33 cellular contexts compared by ENCODE assay signal in genomic region chr10:9636206-9636605, GRCh38.
"Had no signal": no experiment of that assay in that cellular context is flagged by ENCODE, and none has a peak within 500 bp of the region (broad histone marks: within the 10 kb centered on the region; RNA-seq: fewer than 3 reads in every experiment).

No MANE protein-coding gene starts in this region.

- H3K9me3 ChIP-seq: esophagus squamous epithelium had no signal

- H3K27me3 ChIP-seq: esophagus squamous epithelium had no signal

- H3K4me1 Mint-ChIP-seq: activated B cell treated with CpG ODN at 0.5 μM for 24 hours; activated T-helper 17 cell treated with anti-CD3 and anti-CD28 coated beads, Interleukin-2, amount 50 U/mL, for 72 hours; brain; central memory CD8-positive, alpha-beta T cell; T-helper 17 cell had no signal

- H3K27me3 Mint-ChIP-seq: activated B cell treated with CpG ODN at 0.5 μM for 24 hours; activated CD8-positive, alpha-beta T cell treated with anti-CD3 and anti-CD28 coated beads for 36 hours; activated naive CD8-positive, alpha-beta T cell; central memory CD8-positive, alpha-beta T cell; T-helper 17 cell had no signal

- H3K36me3 ChIP-seq: esophagus squamous epithelium, WERI-Rb-1 had no signal

- DNase-seq: activated B cell treated with CpG ODN at 0.5 μM for 24 hours; activated CD4-positive, alpha-beta T cell treated with anti-CD3 and anti-CD28 coated beads for 48 hours; activated CD4-positive, alpha-beta T cell treated with anti-CD3 and anti-CD28 coated beads, Interleukin-2, amount 50 U/mL, for 1 hour; activated CD4-positive, alpha-beta T cell treated with anti-CD3 and anti-CD28 coated beads, Interleukin-2, amount 50 U/mL, for 48 hours; activated CD8-positive, alpha-beta memory T cell treated with anti-CD3 and anti-CD28 coated beads for 24 hours; activated CD8-positive, alpha-beta T cell treated with anti-CD3 and anti-CD28 coated beads for 36 hours; activated effector memory CD4-positive, alpha-beta T cell treated with Interleukin-2 at 50 U/mL for 16 hours; activated gamma-delta T cell treated with Interleukin-2 at 50 U/mL for 16 hours; activated naive CD4-positive, alpha-beta T cell treated with anti-CD3 and anti-CD28 coated beads, Interleukin-2, amount 50 U/mL, for 16 hours; activated naive CD4-positive, alpha-beta T cell treated with Interleukin-2 at 50 U/mL for 16 hours; activated T-cell treated with anti-CD3 and anti-CD28 coated beads, Interleukin-2, amount 50 U/mL, for 4 hours; amygdala; aorta; cortex of kidney; dermis blood vessel endothelial cell; effector CD8-positive, alpha-beta T cell; esophagus squamous epithelium; head of caudate nucleus; hippocampal formation; T-helper 17 cell; T1000; WERI-Rb-1 had no signal

- FAIRE-seq: bronchial epithelial cell, colon, endometrium, endothelial cell of umbilical vein, frontal cortex had no signal

- H3K9me3 Mint-ChIP-seq: activated B cell treated with CpG ODN at 0.5 μM for 24 hours; activated CD8-positive, alpha-beta T cell treated with anti-CD3 and anti-CD28 coated beads for 36 hours; activated T-cell treated with anti-CD3 and anti-CD28 coated beads, Interleukin-2, amount 50 U/mL, for 4 hours; activated T-helper 17 cell treated with anti-CD3 and anti-CD28 coated beads, Interleukin-2, amount 50 U/mL, for 72 hours; central memory CD8-positive, alpha-beta T cell; T-helper 2 cell treated with Interferon-gamma antibody and Interleukin-4, amounts not matched to agents 5 μg/mL and 100 μg/mL, for 36 hours had no signal

- H3K4me1 ChIP-seq: esophagus squamous epithelium had no signal

- H3K4me3 ChIP-seq: esophagus squamous epithelium had no signal

- H3K36me3 Mint-ChIP-seq: activated naive CD8-positive, alpha-beta T cell; brain had no signal

- H3K27ac Mint-ChIP-seq: activated B cell treated with CpG ODN at 0.5 μM for 24 hours; activated CD8-positive, alpha-beta T cell treated with anti-CD3 and anti-CD28 coated beads for 36 hours; activated naive CD8-positive, alpha-beta T cell; activated T-helper 17 cell treated with anti-CD3 and anti-CD28 coated beads, Interleukin-2, amount 50 U/mL, for 72 hours; brain; T-helper 17 cell; T-helper 2 cell treated with Interferon-gamma antibody and Interleukin-4, amounts not matched to agents 5 μg/mL and 100 μg/mL, for 36 hours had no signal

- H3K27ac ChIP-seq: epithelial cell of prostate, esophagus squamous epithelium, WERI-Rb-1 had no signal

- H3K4me3 Mint-ChIP-seq: activated B cell treated with CpG ODN at 0.5 μM for 24 hours; activated CD8-positive, alpha-beta T cell treated with anti-CD3 and anti-CD28 coated beads for 36 hours; activated naive CD8-positive, alpha-beta T cell; activated T-cell treated with anti-CD3 and anti-CD28 coated beads, Interleukin-2, amount 50 U/mL, for 4 hours; activated T-helper 17 cell treated with anti-CD3 and anti-CD28 coated beads, Interleukin-2, amount 50 U/mL, for 72 hours; brain; central memory CD8-positive, alpha-beta T cell; T-helper 17 cell; T-helper 2 cell treated with Interferon-gamma antibody and Interleukin-4, amounts not matched to agents 5 μg/mL and 100 μg/mL, for 36 hours had no signal
